9 cellular contexts compared by ENCODE assay signal in the genomic region with DNA sequence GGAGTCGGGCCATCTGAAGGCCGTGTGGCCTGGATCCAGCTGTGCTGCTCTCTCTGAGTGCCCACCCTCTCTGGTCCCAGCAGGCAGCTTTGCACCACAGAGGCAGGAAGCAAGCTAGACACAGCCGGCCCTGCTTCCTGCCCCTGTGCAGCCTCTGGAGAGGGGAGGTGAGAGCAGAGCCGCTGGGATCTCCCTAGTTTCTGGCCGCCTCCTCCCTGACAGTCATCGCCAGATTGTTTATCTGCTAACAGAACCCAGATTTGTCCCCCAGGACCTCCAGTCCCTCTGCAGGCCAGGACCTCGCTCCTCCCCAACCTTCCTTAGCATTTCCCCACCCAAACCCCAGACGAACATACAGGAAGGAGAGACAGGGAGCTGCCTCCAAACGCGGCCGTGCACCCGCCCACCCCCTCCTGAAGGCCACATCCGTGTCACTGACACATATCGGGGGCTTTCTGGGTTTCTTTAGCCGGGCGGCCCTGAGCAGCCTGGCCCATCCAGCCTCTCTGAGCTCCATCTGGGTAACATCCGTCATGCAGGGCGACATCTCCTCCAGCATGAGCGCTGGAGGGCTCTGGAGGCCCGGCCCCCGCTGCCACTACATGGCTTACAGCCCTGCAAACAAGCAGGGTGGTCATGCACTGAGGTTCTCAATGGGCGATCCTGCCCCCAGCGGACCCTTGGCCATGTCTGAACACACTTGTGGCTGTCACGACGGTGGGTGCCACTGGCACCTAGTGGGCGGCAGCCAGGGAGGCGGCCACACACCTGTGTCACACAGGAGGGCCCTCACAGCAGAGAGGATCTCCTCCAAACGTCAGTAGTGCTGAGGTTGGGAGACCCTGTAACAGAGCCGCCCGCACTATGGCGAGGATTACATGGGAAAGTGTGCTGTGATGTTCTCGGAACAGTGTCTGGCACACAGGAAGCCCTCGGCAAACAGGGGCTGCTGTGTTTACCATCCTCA. TPM values are rescaled to one million over a fixed set of nuclear protein-coding genes. Genes with fewer than 3 reads are reported as not detected.
A peak's percentile ranks its signal among the peaks of the same experiment; 100 is the strongest.
DNase-seq lines count a peak whose midpoint lies in the region; ATAC-seq and TF ChIP-seq lines count a peak whose summit lies in the region.
"Had no signal": no experiment of that assay in that cellular context is flagged by ENCODE, and none has a peak within 500 bp of the region (broad histone marks: within the 10 kb centered on the region; RNA-seq: fewer than 3 reads in every experiment).

No MANE protein-coding gene starts in this region.

- DNase-seq in GM03348 (ENCODE audit: low spot score) (peak; percentile 56), fibroblast of pulmonary artery (ENCODE audit: low read depth) (peak; percentile 29), mucosa of gallbladder (ENCODE audit: low spot score) (no peak)
- peak; percentile 70 for DNase-seq in activated T-cell treated with anti-CD3 and anti-CD28 coated beads, Interleukin-2, amount 50 U/mL, for 1 hour
- peak; percentile 33 to 62 for DNase-seq in stimulated activated CD4-positive, alpha-beta T cell treated with anti-CD3 and anti-CD28 coated beads, Interleukin-15, amount 100 ng/mL, for 1 hour (ENCODE audit: low read depth in 1 of 2, low spot score in 1 of 2)

- TF ChIP-seq CTCF in fibroblast of pulmonary artery (IDR thresholded peaks at IDR 0.05; ENCODE audit: low read length, missing control alignments) = peak; percentile 2

- H3K4me3 ChIP-seq in fibroblast of pulmonary artery (replicated peaks; ENCODE audit: low read depth, low read length) = no peak overlapping the region

- ATAC-seq in GM18867 (IDR thresholded peaks at IDR 0.05; ENCODE audit: unreplicated experiment) = no peak
- ATAC-seq in HG02642 (IDR thresholded peaks at IDR 0.05; ENCODE audit: poor library complexity, unreplicated experiment) = no peak
- no peak for ATAC-seq in HG02840 (IDR thresholded peaks at IDR 0.05; ENCODE audit: low FRiP score, unreplicated experiment)

RNA-seq across cellular contexts. Expression of a gene that starts 47.6 kb away (rescaled TPM):
- total RNA-seq in mucosa of gallbladder = 0.06 TPM
- total RNA-seq: aorta had no signal

RNA-seq across cellular contexts. Expression of a gene that starts 54.4 kb away (rescaled TPM):
- 2.8 TPM for total RNA-seq in mucosa of gallbladder
